1 cellular context compared by ENCODE assay signal in genomic region chr5:1193591-1193985, GRCh38.
TF ChIP-seq lines count a peak whose summit lies in the region.

No MANE protein-coding gene starts in this region.

TF ChIP-seq in H1, 55 proteins besides CTCF, POLR2A, EP300 and RAD21:
- TF ChIP-seq HDAC2 (IDR thresholded peaks at IDR 0.05; ENCODE audit: borderline replicate concordance in 1 of 2, low read depth in 2 of 2, low read length in 2 of 2) (no peak), TAF7 (optimal IDR thresholded peaks at IDR 0.05; ENCODE audit: borderline replicate concordance, low read depth, low read length) (no peak), GTF2F1 (IDR thresholded peaks at IDR 0.05; ENCODE audit: borderline replicate concordance, low read depth, low read length) (no peak)
TF ChIP-seq in H1: peak in this region for 0.
